ENCODE assay signal across 17 cellular contexts in the genomic region with DNA sequence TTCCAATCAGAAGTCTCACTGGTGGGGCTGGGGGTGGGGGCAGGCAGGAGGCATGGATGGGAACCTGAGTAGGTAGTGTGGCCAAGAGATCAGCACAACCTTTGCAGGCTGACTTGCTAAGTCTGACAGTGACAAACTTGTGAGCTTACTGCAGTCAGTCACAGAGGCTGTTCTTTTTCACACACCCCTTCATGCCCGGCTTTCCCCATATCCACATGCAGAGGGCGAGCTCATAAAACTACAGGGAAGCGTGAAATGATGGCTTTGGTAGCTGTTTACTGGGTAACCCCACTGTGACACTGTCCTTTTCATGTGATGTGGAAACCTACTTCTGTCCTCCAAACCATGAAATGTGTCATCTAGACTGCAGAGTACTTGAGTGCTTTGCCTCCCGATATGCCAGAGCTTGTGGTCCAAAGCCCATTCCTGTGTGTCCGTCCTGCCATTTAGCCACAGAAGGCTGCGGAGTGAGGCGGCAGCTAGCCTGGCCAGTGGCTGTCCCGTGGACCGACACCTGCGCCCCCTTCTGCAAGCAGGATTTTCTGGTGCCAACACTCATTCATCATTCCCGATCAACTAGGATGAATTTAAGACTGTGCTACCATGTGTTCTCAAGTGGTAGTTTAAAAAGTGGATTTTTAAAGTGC.
"Had no signal": no experiment of that assay in that cellular context is flagged by ENCODE, and none has a peak within 500 bp of the region (broad histone marks: within the 10 kb centered on the region; RNA-seq: fewer than 3 reads in every experiment).

No MANE protein-coding gene starts in this region.

- H3K4me3 ChIP-seq: heart left ventricle, ovary, skin epidermis, thyroid gland, uterus had no signal

- H3K4me1 ChIP-seq: thyroid gland, uterus had no signal

- H3K36me3 ChIP-seq: ovary, uterus had no signal

- H3K27ac ChIP-seq: heart left ventricle, ovary, skin epidermis, thyroid gland, uterus, WERI-Rb-1 had no signal

- ATAC-seq: activated CD8-positive, alpha-beta T cell treated with anti-CD3 and anti-CD28 coated beads, Interleukin-2, amount 10 ng/mL, durations not matched to agents 7 days and 5 days; heart left ventricle had no signal

- H3K9me3 ChIP-seq: heart left ventricle, ovary, thyroid gland, uterus had no signal

- FAIRE-seq: colon, frontal cortex, islet of Langerhans had no signal

- DNase-seq: activated CD4-positive, alpha-beta T cell treated with anti-CD3 and anti-CD28 coated beads for 48 hours; activated CD8-positive, alpha-beta memory T cell treated with anti-CD3 and anti-CD28 coated beads, Interleukin-2, amount 50 U/mL, for 48 hours; activated CD8-positive, alpha-beta T cell treated with anti-CD3 and anti-CD28 coated beads, Interleukin-2, amount 10 ng/mL, durations not matched to agents 7 days and 5 days; activated naive CD8-positive, alpha-beta T cell treated with anti-CD3 and anti-CD28 coated beads, Interleukin-2, amount 10 ng/mL, durations not matched to agents 7 days and 5 days; aorta; heart left ventricle; mesenchymal stem cell; ovary; stimulated activated CD4-positive, alpha-beta T cell treated with anti-CD3 and anti-CD28 coated beads, Interleukin-4, amount 100 ng/mL, for 4 hours; T1000; thyroid gland; uterus; WERI-Rb-1 had no signal

- H3K27me3 ChIP-seq: heart left ventricle, ovary, thyroid gland, uterus had no signal
